8 cellular contexts compared by ENCODE assay signal in genomic region chr5:172768573-172769323, GRCh38. TPM values are rescaled to one million over a fixed set of nuclear protein-coding genes. Genes with fewer than 3 reads are reported as not detected.
A peak's percentile ranks its signal among the peaks of the same experiment; 100 is the strongest.
DNase-seq lines count a peak whose midpoint lies in the region; ATAC-seq and TF ChIP-seq lines count a peak whose summit lies in the region.

No MANE protein-coding gene starts in this region.

- intact Hi-C loops in activated CD8-positive, alpha-beta T cell treated with anti-CD3 and anti-CD28 coated beads for 36 hours (cut with micrococcal nuclease), result no loop called here

- H3K9ac ChIP-seq in ES-I3 (ENCODE audit: low read depth, low read length) (0 out of 2 replicates have a peak overlapping the region, but pooled peaks have one; percentile 89), rectal smooth muscle tissue (ENCODE audit: low read length) (peak overlapping the region; percentile 94)

- H3K9me3 ChIP-seq in ES-I3 (ENCODE audit: control insufficient read depth, insufficient read depth, low read length), result no peaks in the 10 kb centered on the region

- TF ChIP-seq CTCF in activated CD8-positive, alpha-beta T cell treated with anti-CD3 and anti-CD28 coated beads for 36 hours (IDR thresholded peaks at IDR 0.05), result no peak
- no peak for TF ChIP-seq CTCF in foreskin keratinocyte (conservative IDR thresholded peaks at IDR 0.05)

- POLR2A ChIA-PET in activated CD8-positive, alpha-beta T cell treated with anti-CD3 and anti-CD28 coated beads for 36 hours (lab: Charles Lee), result interaction anchor here (1.4 kb wide), 1 partner anchor 9 kb away, joined by 6 read pairs; no protein-coding TSS in a partner anchor

- 0 out of 2 replicates have a peak, but pooled peaks cover 3% of the 10 kb centered on the region for H3K36me3 ChIP-seq in ES-I3 (ENCODE audit: insufficient read depth, low read length)
- peaks cover 24% of the 10 kb centered on the region for H3K36me3 ChIP-seq in rectal smooth muscle tissue (ENCODE audit: control insufficient read depth, insufficient read depth, low read length)

- H3K4me1 ChIP-seq in ES-I3 (ENCODE audit: insufficient read depth, low read length) (peaks cover 3% of the 10 kb centered on the region; the same call in 1 of the 2 replicates), foreskin keratinocyte (peaks cover 5% of the 10 kb centered on the region), rectal smooth muscle tissue (ENCODE audit: control insufficient read depth, insufficient read depth, low read length) (peaks cover 47% of the 10 kb centered on the region)

- H3K27me3 ChIP-seq in foreskin keratinocyte, result no peaks in the 10 kb centered on the region
- H3K27me3 ChIP-seq in rectal smooth muscle tissue (ENCODE audit: control insufficient read depth, insufficient read depth, low read length), result no peaks in the 10 kb centered on the region

- H3K27ac ChIP-seq in foreskin keratinocyte (peak overlapping the region; percentile 98), rectal smooth muscle tissue (ENCODE audit: low read depth, low read length) (peak overlapping the region; percentile 99)

- no peaks in the 10 kb centered on the region for H3K27me3 Mint-ChIP-seq in activated CD8-positive, alpha-beta T cell treated with anti-CD3 and anti-CD28 coated beads for 36 hours

- H3K27ac Mint-ChIP-seq in activated CD8-positive, alpha-beta T cell treated with anti-CD3 and anti-CD28 coated beads for 36 hours, result peak overlapping the region; percentile 80

- H3K4me1 Mint-ChIP-seq in activated CD8-positive, alpha-beta T cell treated with anti-CD3 and anti-CD28 coated beads for 36 hours (ENCODE audit: low read depth), result peaks cover 64% of the 10 kb centered on the region

- no peak for DNase-seq in activated CD8-positive, alpha-beta T cell treated with anti-CD3 and anti-CD28 coated beads for 36 hours
- DNase-seq in foreskin keratinocyte (peak in 1 of 2 donors; percentile 44), NCI-H1436 (lab: John Stamatoyannopoulos, UW) (no peak), NCI-H1417 (lab: John Stamatoyannopoulos, UW) (no peak)

- H3K9me3 Mint-ChIP-seq in activated CD8-positive, alpha-beta T cell treated with anti-CD3 and anti-CD28 coated beads for 36 hours, result no peaks in the 10 kb centered on the region

- ATAC-seq in activated CD8-positive, alpha-beta T cell treated with anti-CD3 and anti-CD28 coated beads for 36 hours, result no peak
- ATAC-seq in foreskin keratinocyte, result no peak
- ATAC-seq in HG03196 (IDR thresholded peaks at IDR 0.05; ENCODE audit: unreplicated experiment), result no peak
- ATAC-seq in GM19351 (IDR thresholded peaks at IDR 0.05; ENCODE audit: unreplicated experiment), result no peak

- H3K4me3 ChIP-seq in rectal smooth muscle tissue (ENCODE audit: low read length), result peak overlapping the region; percentile 84

- CTCF ChIA-PET in activated CD8-positive, alpha-beta T cell treated with anti-CD3 and anti-CD28 coated beads for 36 hours (lab: Charles Lee), result interaction anchor here (1.6 to 4.2 kb wide), 3 partner anchors 52 to 164 kb away, joined by 4 to 20 read pairs (median 7); no protein-coding TSS in a partner anchor

- peaks cover 20% of the 10 kb centered on the region for H3K36me3 Mint-ChIP-seq in activated CD8-positive, alpha-beta T cell treated with anti-CD3 and anti-CD28 coated beads for 36 hours (ENCODE audit: low read depth)

- H3K4me3 Mint-ChIP-seq in activated CD8-positive, alpha-beta T cell treated with anti-CD3 and anti-CD28 coated beads for 36 hours, result peak overlapping the region; percentile 90

RNA-seq across cellular contexts. Expression of gene DUSP1, which starts 2.2 kb away (rescaled TPM):
- 10 to 100 TPM; 16.6 to 17.9 TPM for total RNA-seq in activated CD8-positive, alpha-beta T cell treated with anti-CD3 and anti-CD28 coated beads for 36 hours
- 10.2 and 14.2 TPM in 2 replicates for total RNA-seq in foreskin keratinocyte
- 6.2 and 10.7 TPM in 2 replicates for polyA plus RNA-seq in foreskin keratinocyte
